In the genomic region with DNA sequence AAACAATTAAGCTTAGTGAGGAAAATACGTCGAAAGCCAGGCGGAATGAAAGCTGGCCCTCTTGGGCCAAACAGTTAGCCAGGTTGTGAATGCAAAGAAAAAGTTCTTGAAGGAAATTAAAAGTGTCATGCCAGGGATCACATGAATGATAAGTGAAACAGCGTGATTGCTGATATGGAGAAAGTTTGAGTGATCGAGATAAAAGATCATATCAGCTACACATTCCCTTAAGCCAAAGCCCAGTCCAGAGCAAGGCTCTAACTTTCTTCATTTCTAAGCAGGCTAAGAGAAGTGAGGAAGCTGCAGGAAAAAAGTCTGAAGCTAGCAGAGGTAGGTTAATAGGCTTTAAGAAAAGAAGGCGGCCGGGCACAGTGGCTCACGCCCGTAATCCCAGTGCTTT, we compare ENCODE assay signal across 18 cellular contexts.
"Had no signal": no experiment of that assay in that cellular context is flagged by ENCODE, and none has a peak within 500 bp of the region (broad histone marks: within the 10 kb centered on the region; RNA-seq: fewer than 3 reads in every experiment).

No MANE protein-coding gene starts in this region.

- H3K4me1 ChIP-seq: esophagus muscularis mucosa, gastrocnemius medialis, left lung, lower lobe of right lung had no signal

- H3K36me3 ChIP-seq: esophagus muscularis mucosa, gastrocnemius medialis, heart right ventricle, left lung, lower lobe of right lung had no signal

- H3K4me3 ChIP-seq: coronary artery, dorsolateral prefrontal cortex, esophagus muscularis mucosa, gastrocnemius medialis, heart right ventricle, left lung, lower lobe of right lung had no signal

- H3K9me3 ChIP-seq: gastrocnemius medialis, left lung had no signal

- DNase-seq: dermis blood vessel endothelial cell; dorsolateral prefrontal cortex; effector CD4-positive, alpha-beta T cell; effector memory CD4-positive, alpha-beta T cell; foreskin keratinocyte; gastrocnemius medialis; glutamatergic neuron; head of caudate nucleus; heart right ventricle; hippocampal formation; left cardiac atrium; left lung; left ventricle myocardium superior; lower lobe of right lung; mesenchymal stem cell; midbrain had no signal

- H3K27me3 ChIP-seq: dorsolateral prefrontal cortex, esophagus muscularis mucosa, foreskin keratinocyte, gastrocnemius medialis, heart right ventricle, left lung had no signal

- ATAC-seq: foreskin keratinocyte, gastrocnemius medialis, heart right ventricle, left cardiac atrium, left lung, left ventricle myocardium superior, lower lobe of right lung had no signal

- H3K27ac ChIP-seq: coronary artery, dorsolateral prefrontal cortex, esophagus muscularis mucosa, foreskin keratinocyte, gastrocnemius medialis, heart right ventricle, left lung, lower lobe of right lung had no signal
